In the genomic region with DNA sequence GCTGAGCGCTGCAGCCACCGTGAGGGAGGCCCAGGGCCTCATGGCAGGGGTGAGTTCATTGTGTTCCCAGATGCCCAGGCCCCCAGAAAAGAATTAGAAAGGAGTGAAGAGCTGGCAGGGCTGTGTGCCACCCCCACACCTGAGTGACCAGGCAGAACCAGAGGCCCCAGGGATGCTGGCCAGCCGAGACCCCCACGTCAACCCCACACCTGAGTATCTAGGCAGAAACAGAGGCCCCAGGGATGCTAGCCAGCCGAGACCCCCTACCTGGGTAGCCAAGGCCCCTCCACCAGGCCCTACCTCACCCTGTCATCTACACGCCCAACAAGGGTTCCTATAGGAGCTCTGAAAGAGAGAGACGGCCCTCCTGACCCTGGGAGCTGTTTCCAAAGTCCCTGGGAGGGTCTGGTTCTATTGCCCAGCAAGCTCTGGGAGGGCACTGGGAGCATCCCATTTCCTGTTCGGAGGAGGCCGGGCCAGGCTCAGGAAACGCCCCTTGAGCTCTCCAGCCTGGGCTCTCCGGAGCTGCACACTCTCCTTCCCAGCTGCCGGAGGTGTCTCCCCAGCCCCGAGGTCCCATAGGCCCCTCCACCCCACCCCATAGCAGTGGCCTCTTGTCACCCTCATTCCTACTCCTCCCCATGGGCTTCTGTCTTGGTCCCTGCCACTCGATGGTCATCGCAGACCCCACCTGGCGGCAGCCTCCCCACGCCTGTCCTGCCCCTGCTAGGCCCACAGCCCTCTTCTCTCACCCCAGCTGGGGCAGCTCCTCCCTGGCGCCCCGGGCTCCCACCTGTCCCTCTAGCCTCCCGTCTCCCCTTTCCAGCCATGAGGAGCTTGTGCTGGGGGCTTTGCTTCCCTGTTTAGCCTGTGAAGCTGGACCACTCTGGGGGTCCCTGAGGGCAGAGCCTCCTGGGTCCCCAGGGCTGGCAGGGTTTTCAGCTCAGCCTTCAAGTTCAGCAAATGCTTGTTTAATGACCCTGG, we compare ENCODE assay signal across 1 cellular context.
TF ChIP-seq lines count a peak whose summit lies in the region.

No MANE protein-coding gene starts in this region.

TF ChIP-seq in HepG2, 621 proteins besides CTCF, POLR2A, EP300 and RAD21:
- TF ChIP-seq SMYD3 (CRISPR knock-in tag; IDR thresholded peaks at IDR 0.05) (no peak), ZNF124 (CRISPR knock-in tag; IDR thresholded peaks at IDR 0.05) (no peak), DMTF1 (CRISPR knock-in tag; IDR thresholded peaks at IDR 0.05) (no peak), DMAP1 (CRISPR knock-in tag; IDR thresholded peaks at IDR 0.05) (no peak), SOX13 (IDR thresholded peaks at IDR 0.05) (no peak), SOX13 (CRISPR knock-in tag; conservative IDR thresholded peaks at IDR 0.05 in 1 of 2, IDR thresholded peaks at IDR 0.05 in 1 of 2) (no peak), RAD51 (IDR thresholded peaks at IDR 0.05; ENCODE audit: borderline replicate concordance) (no peak)
- TF ChIP-seq, protein P1, sequence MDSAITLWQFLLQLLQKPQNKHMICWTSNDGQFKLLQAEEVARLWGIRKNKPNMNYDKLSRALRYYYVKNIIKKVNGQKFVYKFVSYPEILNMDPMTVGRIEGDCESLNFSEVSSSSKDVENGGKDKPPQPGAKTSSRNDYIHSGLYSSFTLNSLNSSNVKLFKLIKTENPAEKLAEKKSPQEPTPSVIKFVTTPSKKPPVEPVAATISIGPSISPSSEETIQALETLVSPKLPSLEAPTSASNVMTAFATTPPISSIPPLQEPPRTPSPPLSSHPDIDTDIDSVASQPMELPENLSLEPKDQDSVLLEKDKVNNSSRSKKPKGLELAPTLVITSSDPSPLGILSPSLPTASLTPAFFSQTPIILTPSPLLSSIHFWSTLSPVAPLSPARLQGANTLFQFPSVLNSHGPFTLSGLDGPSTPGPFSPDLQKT (CRISPR knock-in tag; IDR thresholded peaks at IDR 0.05; ENCODE audit: borderline replicate concordance) = no peak
- TF ChIP-seq, protein P2, sequence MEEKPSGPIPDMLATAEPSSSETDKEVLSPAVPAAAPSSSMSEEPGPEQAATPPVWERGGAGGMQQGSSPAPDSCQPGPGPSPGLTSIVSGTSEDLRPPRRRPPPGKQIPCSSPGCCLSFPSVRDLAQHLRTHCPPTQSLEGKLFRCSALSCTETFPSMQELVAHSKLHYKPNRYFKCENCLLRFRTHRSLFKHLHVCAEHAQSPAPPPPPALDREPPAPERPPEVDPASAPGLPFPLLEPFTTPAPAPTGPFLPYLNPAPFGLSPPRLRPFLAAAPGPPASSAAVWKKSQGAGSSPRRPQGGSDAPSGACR (CRISPR knock-in tag; IDR thresholded peaks at IDR 0.05) = no peak
TF ChIP-seq in HepG2: peak in this region for 0.
